19 cellular contexts compared by ENCODE assay signal in the genomic region with DNA sequence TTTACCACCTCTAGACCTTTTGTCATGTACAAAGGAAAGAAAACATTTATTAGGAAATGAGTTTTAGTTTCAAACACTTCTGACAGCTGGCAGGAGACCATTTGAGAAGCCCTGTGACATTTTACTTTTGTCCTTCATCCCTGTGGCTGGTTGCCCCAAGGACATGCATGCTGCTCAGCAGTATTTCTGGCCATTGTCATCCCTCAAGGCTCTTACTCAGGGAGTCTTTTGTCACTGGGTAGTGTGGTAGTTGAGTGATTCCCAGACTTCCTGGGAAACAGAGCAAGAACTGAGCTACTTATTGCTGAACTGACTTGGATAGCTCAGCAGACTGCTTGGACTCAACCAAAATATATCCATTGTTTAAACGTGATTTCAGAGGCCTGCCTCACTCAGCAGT.
DNase-seq lines count a peak whose midpoint lies in the region; FAIRE-seq and TF ChIP-seq lines count a peak whose summit lies in the region.
"Had no signal": no experiment of that assay in that cellular context is flagged by ENCODE, and none has a peak within 500 bp of the region (broad histone marks: within the 10 kb centered on the region; RNA-seq: fewer than 3 reads in every experiment).

No MANE protein-coding gene starts in this region.

- WGBS in adrenal gland, 4 donors = 15 to 42% (median 32%) methylated on average over 1 of the region's 1 CpG

- H3K27me3 ChIP-seq in left ventricle myocardium inferior (ENCODE audit: low read depth) = no peaks in the 10 kb centered on the region
- H3K27me3 ChIP-seq in right atrium auricular region = no peaks in the 10 kb centered on the region
- H3K27me3 ChIP-seq in adrenal gland = no peaks in the 10 kb centered on the region
- H3K27me3 ChIP-seq in endothelial cell of umbilical vein (ENCODE audit: control insufficient read depth in 2 of 2, insufficient read depth in 2 of 2, low read length in 2 of 2) = no peaks in the 10 kb centered on the region
- H3K27me3 ChIP-seq: BLaER1 had no signal

- H3K27me3 Mint-ChIP-seq in activated naive CD8-positive, alpha-beta T cell treated with anti-CD3 and anti-CD28 coated beads for 36 hours = no peaks in the 10 kb centered on the region

- POLR2A ChIA-PET in endothelial cell of umbilical vein (lab: Charles Lee) = interaction anchor here (1.2 kb wide), 1 partner anchor 9 kb away, joined by 3 read pairs; no protein-coding TSS in a partner anchor

- H3K27ac Mint-ChIP-seq in activated naive CD8-positive, alpha-beta T cell treated with anti-CD3 and anti-CD28 coated beads for 36 hours = no peak overlapping the region
- H3K27ac Mint-ChIP-seq: CD8-positive, alpha-beta T cell had no signal

- H3K9me1 ChIP-seq in endothelial cell of umbilical vein (replicated peaks; ENCODE audit: control insufficient read depth, extremely low read depth, insufficient read depth, low read length) = no peaks in the 10 kb centered on the region

- H3K9me3 Mint-ChIP-seq in activated naive CD8-positive, alpha-beta T cell treated with anti-CD3 and anti-CD28 coated beads for 36 hours = no peaks in the 10 kb centered on the region
- H3K9me3 Mint-ChIP-seq: CD8-positive, alpha-beta T cell had no signal

- no TSS peak for BruUV-seq in endothelial cell of umbilical vein (replicated peaks; lab: Mats Ljungman, UMichigan)

- peaks cover 9% of the 10 kb centered on the region for H3K4me1 Mint-ChIP-seq in activated naive CD8-positive, alpha-beta T cell treated with anti-CD3 and anti-CD28 coated beads for 36 hours

- H3K4me2 ChIP-seq in endothelial cell of umbilical vein (ENCODE audit: insufficient read depth, low read length) = no peak overlapping the region
- H3K4me2 ChIP-seq: BLaER1 had no signal

- no peak for FAIRE-seq in endothelial cell of umbilical vein (lab: Jason Lieb, UNC)
- FAIRE-seq: A204.1, GM12892, GM18507, H1 had no signal

- no peak overlapping the region for H3K4me3 ChIP-seq in left ventricle myocardium inferior
- H3K4me3 ChIP-seq in right atrium auricular region = no peak overlapping the region
- no peak overlapping the region for H3K4me3 ChIP-seq in adrenal gland
- no peak overlapping the region for H3K4me3 ChIP-seq in endothelial cell of umbilical vein (replicated peaks in 1 of 3; ENCODE audit: insufficient read depth in 1 of 3, low read depth in 1 of 3, low read length in 3 of 3)
- H3K4me3 ChIP-seq: BLaER1 had no signal

- dilution Hi-C loops in endothelial cell of umbilical vein (cut with MboI; ENCODE audit: extremely low pct_ligation_motif_present, low sequenced_read_pairs) = no loop called here

- H3K79me2 ChIP-seq in endothelial cell of umbilical vein (ENCODE audit: control insufficient read depth, insufficient read depth, low read length) = peaks cover 17% of the 10 kb centered on the region

- H2AFZ ChIP-seq in endothelial cell of umbilical vein (ENCODE audit: low read depth, low read length) = no peak overlapping the region

- TF ChIP-seq CTCF in left ventricle myocardium inferior (IDR thresholded peaks at IDR 0.05; ENCODE audit: borderline replicate concordance) (no peak), right atrium auricular region (IDR thresholded peaks at IDR 0.05) (no peak), adrenal gland (IDR thresholded peaks at IDR 0.05) (no peak), endothelial cell of umbilical vein (IDR thresholded peaks at IDR 0.05; ENCODE audit: extremely low read depth in 1 of 2, insufficient read depth in 1 of 2, low read depth in 1 of 2, low read length in 2 of 2) (no peak)

- H3K4me3 Mint-ChIP-seq in activated naive CD8-positive, alpha-beta T cell treated with anti-CD3 and anti-CD28 coated beads for 36 hours = no peak overlapping the region
- H3K4me3 Mint-ChIP-seq: CD8-positive, alpha-beta T cell had no signal

- peaks cover 66% of the 10 kb centered on the region for H3K4me1 ChIP-seq in left ventricle myocardium inferior
- peaks cover 0 to 60% of the 10 kb centered on the region in 2 donors for H3K4me1 ChIP-seq in right atrium auricular region
- H3K4me1 ChIP-seq in adrenal gland (replicated peaks in 1 of 2) = peaks cover 23 to 69% of the 10 kb centered on the region in 2 donors
- peaks cover 23% of the 10 kb centered on the region for H3K4me1 ChIP-seq in endothelial cell of umbilical vein (ENCODE audit: control insufficient read depth, extremely low read depth, insufficient read depth, low read length)

- H3K27ac ChIP-seq in left ventricle myocardium inferior (replicated peaks) (peak overlapping the region; percentile 7), right atrium auricular region (peak overlapping the region in 1 of 2 donors; percentile 56), adrenal gland (peak overlapping the region in 3 of 5 donors; percentile 58 to 80 (median 68)), endothelial cell of umbilical vein (ENCODE audit: insufficient read depth, low read depth, low read length) (no peak overlapping the region)
- H3K27ac ChIP-seq: BLaER1 had no signal

- intact Hi-C loops in left ventricle myocardium inferior (cut with micrococcal nuclease) (no loop called here), adrenal gland (cut with DNase I) (no loop called here), endothelial cell of umbilical vein (cut with micrococcal nuclease) (no loop called here)

- no peaks in the 10 kb centered on the region for H3K9me3 ChIP-seq in left ventricle myocardium inferior (replicated peaks)
- H3K9me3 ChIP-seq in right atrium auricular region = no peaks in the 10 kb centered on the region
- no peaks in the 10 kb centered on the region for H3K9me3 ChIP-seq in adrenal gland (replicated peaks in 1 of 3)
- no peaks in the 10 kb centered on the region for H3K9me3 ChIP-seq in endothelial cell of umbilical vein (replicated peaks; ENCODE audit: control insufficient read depth, insufficient read depth, low read length)
- H3K9me3 ChIP-seq: BLaER1 had no signal

- H3K9ac ChIP-seq in endothelial cell of umbilical vein (replicated peaks; ENCODE audit: extremely low read depth, insufficient read depth, low read length) = no peak overlapping the region
- H3K9ac ChIP-seq: BLaER1 had no signal

- H3K36me3 Mint-ChIP-seq in activated naive CD8-positive, alpha-beta T cell treated with anti-CD3 and anti-CD28 coated beads for 36 hours = peaks cover 56% of the 10 kb centered on the region

- H3K36me3 ChIP-seq in left ventricle myocardium inferior = peaks cover 15% of the 10 kb centered on the region
- no peaks in the 10 kb centered on the region for H3K36me3 ChIP-seq in right atrium auricular region
- H3K36me3 ChIP-seq in adrenal gland (replicated peaks in 1 of 2) = no peaks in the 10 kb centered on the region
- H3K36me3 ChIP-seq in endothelial cell of umbilical vein (ENCODE audit: control insufficient read depth in 2 of 2, extremely low read depth in 1 of 2, insufficient read depth in 2 of 2, low read length in 2 of 2) = peaks cover 3 to 10% of the 10 kb centered on the region in 2 experiments

- DNase-seq in left ventricle myocardium inferior (no peak), right atrium auricular region (ENCODE audit: low spot score) (no peak), adrenal gland (peak; percentile 65 to 85 (median 76)), endothelial cell of umbilical vein (ENCODE audit: low read depth, low spot score) (peak; percentile 47), CD1c-positive myeloid dendritic cell (ENCODE audit: extremely low spot score) (no peak)
- DNase-seq in activated naive CD8-positive, alpha-beta T cell treated with anti-CD3 and anti-CD28 coated beads for 36 hours = no peak
- no peak for DNase-seq in effector CD4-positive, alpha-beta T cell
- DNase-seq: Calu3; CD8-positive, alpha-beta T cell; NCI-H1105 treated with DMSO at 0.1 percent for 48 hours; NCI-H1694 treated with DMSO at 0.1 percent for 48 hours; NCI-H510A; NCI-H774; RPMI8226 had no signal

- CTCF ChIA-PET in endothelial cell of umbilical vein (lab: Charles Lee) = interaction anchor here (1.4 kb wide), 1 partner anchor 45 kb away, joined by 4 read pairs; no protein-coding TSS in a partner anchor

- no peaks in the 10 kb centered on the region for H4K20me1 ChIP-seq in endothelial cell of umbilical vein (replicated peaks; ENCODE audit: control insufficient read depth, extremely low read depth, insufficient read depth, low read length)

- TF ChIP-seq POLR2A in adrenal gland (IDR thresholded peaks at IDR 0.05) = no peak
- no peak for TF ChIP-seq POLR2A in endothelial cell of umbilical vein (IDR thresholded peaks at IDR 0.05; ENCODE audit: low read depth, low read length)

TF ChIP-seq in endothelial cell of umbilical vein, 7 proteins besides CTCF, POLR2A, EP300 and RAD21:
- TF ChIP-seq, protein P1, sequence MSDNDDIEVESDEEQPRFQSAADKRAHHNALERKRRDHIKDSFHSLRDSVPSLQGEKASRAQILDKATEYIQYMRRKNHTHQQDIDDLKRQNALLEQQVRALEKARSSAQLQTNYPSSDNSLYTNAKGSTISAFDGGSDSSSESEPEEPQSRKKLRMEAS (IDR thresholded peaks at IDR 0.05; ENCODE audit: insufficient read depth, insufficient read length) = no peak
- TF ChIP-seq POLR2AphosphoS5 (IDR thresholded peaks at IDR 0.05; ENCODE audit: insufficient read depth, low read depth, low read length) (no peak), MYC (IDR thresholded peaks at IDR 0.05; ENCODE audit: low read depth, low read length) (no peak), JUN (IDR thresholded peaks at IDR 0.05; ENCODE audit: borderline replicate concordance, insufficient read depth, insufficient read length, low read depth) (no peak), EZH2 (IDR thresholded peaks at IDR 0.05; ENCODE audit: borderline replicate concordance, low read depth, low read length, severe bottlenecking) (no peak), GATA2 (IDR thresholded peaks at IDR 0.05; ENCODE audit: insufficient read depth, insufficient read length, low read depth, low read length) (no peak), FOS (IDR thresholded peaks at IDR 0.05; ENCODE audit: borderline replicate concordance, insufficient read depth, low read length) (no peak)
TF ChIP-seq in endothelial cell of umbilical vein: peak in this region for 0.

Comparison
In these comparisons a context has a peak if more than half of its experiments do, and no peak if none do; other contexts are left out.
1. DNase-seq: peak in adrenal gland (7 of 7) and endothelial cell of umbilical vein (single experiment); none in left ventricle myocardium inferior (single experiment), right atrium auricular region (single experiment), activated naive CD8-positive, alpha-beta T cell treated with anti-CD3 and anti-CD28 coated beads for 36 hours (single experiment), effector CD4-positive, alpha-beta T cell (single experiment) and CD1c-positive myeloid dendritic cell (single experiment).